In the genomic region with DNA sequence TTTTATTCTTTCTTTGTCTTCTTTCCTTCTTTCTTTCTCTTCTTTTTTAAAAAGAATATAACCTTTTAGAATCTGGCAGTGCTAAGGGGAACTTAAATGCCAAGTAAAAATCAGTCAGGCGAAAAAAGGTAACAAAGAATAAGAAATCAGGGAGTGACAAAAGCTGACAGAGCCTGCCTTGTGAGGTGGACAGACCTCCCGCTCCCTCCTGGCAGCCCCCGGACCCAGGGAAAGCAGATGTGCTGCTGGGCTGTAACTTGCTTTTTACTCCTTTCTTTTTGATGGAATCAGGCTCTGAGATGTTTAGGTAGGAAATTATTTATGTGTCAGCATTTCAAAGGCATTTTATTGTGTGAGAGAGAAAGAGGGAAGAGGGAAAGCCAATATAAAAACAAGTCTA, we compare ENCODE assay signal across 16 cellular contexts.
DNase-seq lines count a peak whose midpoint lies in the region; ATAC-seq and TF ChIP-seq lines count a peak whose summit lies in the region.
"Had no signal": no experiment of that assay in that cellular context is flagged by ENCODE, and none has a peak within 500 bp of the region (broad histone marks: within the 10 kb centered on the region; RNA-seq: fewer than 3 reads in every experiment).

No MANE protein-coding gene starts in this region.

- H3K79me2 ChIP-seq in neural cell (replicated peaks; ENCODE audit: insufficient read depth, low read length), result no peaks in the 10 kb centered on the region

- H3K4me1 Mint-ChIP-seq in CD4-positive, CD25-positive, alpha-beta regulatory T cell, result peaks cover 7 to 31% (median 22%) of the 10 kb centered on the region in 4 donors
- H3K4me1 Mint-ChIP-seq in CD8-positive, alpha-beta T cell (ENCODE audit: low read depth), result peaks cover 31% of the 10 kb centered on the region
- H3K4me1 Mint-ChIP-seq in effector memory CD8-positive, alpha-beta T cell (ENCODE audit: low read depth in 2 of 2), result peaks cover 19 to 30% of the 10 kb centered on the region in 2 donors

- H3K4me3 ChIP-seq in CD4-positive, CD25-positive, alpha-beta regulatory T cell (ENCODE audit: low read depth, low read length), result no peak overlapping the region
- H3K4me3 ChIP-seq in CD8-positive, alpha-beta T cell (ENCODE audit: low read depth, low read length), result no peak overlapping the region
- peak overlapping the region; percentile 11 for H3K4me3 ChIP-seq in neural cell (ENCODE audit: low read length)
- H3K4me3 ChIP-seq: MG63, PC-9 had no signal

- peak overlapping the region; percentile 33 for H3K4me2 ChIP-seq in neural cell (ENCODE audit: low read length)
- H3K4me2 ChIP-seq: KMS-11, PC-9 had no signal

- no peak for TF ChIP-seq CTCF in CD8-positive, alpha-beta T cell (IDR thresholded peaks at IDR 0.05)
- TF ChIP-seq CTCF in neural cell (IDR thresholded peaks at IDR 0.05; ENCODE audit: poor library complexity, severe bottlenecking), result no peak

- no peak for TF ChIP-seq EP300 in neural cell (conservative IDR thresholded peaks at IDR 0.05; ENCODE audit: poor library complexity, severe bottlenecking)

- no peaks in the 10 kb centered on the region for H3K27me3 Mint-ChIP-seq in CD4-positive, CD25-positive, alpha-beta regulatory T cell
- H3K27me3 Mint-ChIP-seq in CD8-positive, alpha-beta T cell (ENCODE audit: low read depth), result no peaks in the 10 kb centered on the region
- H3K27me3 Mint-ChIP-seq in effector memory CD8-positive, alpha-beta T cell, result no peaks in the 10 kb centered on the region

- TF ChIP-seq RAD21 in neural cell (conservative IDR thresholded peaks at IDR 0.05), result no peak

- intact Hi-C loops in CD8-positive, alpha-beta T cell (cut with DNase I, micrococcal nuclease), result no loop called here

- no peak for TF ChIP-seq POLR2A in GM18505 (IDR thresholded peaks at IDR 0.05; ENCODE audit: borderline replicate concordance, extremely low read depth, insufficient read depth, insufficient read length)

- H2AFZ ChIP-seq in neural cell (ENCODE audit: low read depth, low read length), result no peak overlapping the region
- H2AFZ ChIP-seq: PC-9 had no signal

- no peak overlapping the region for H3K27ac ChIP-seq in CD4-positive, CD25-positive, alpha-beta regulatory T cell (ENCODE audit: insufficient read depth, low read length, poor library complexity, severe bottlenecking)
- no peak overlapping the region for H3K27ac ChIP-seq in CD8-positive, alpha-beta T cell (ENCODE audit: low read depth, low read length)
- H3K27ac ChIP-seq in neural cell (ENCODE audit: low read length), result peak overlapping the region; percentile 21
- H3K27ac ChIP-seq: KMS-11, PC-9 had no signal

- POLR2A ChIA-PET in CD8-positive, alpha-beta T cell (lab: Charles Lee), result interaction anchor here (0.7 kb wide), 1 partner anchor 62 kb away, joined by 3 read pairs; no protein-coding TSS in a partner anchor

- peaks cover 3% of the 10 kb centered on the region for H3K4me1 ChIP-seq in CD4-positive, CD25-positive, alpha-beta regulatory T cell (ENCODE audit: control insufficient read depth, insufficient read depth, low read length, poor library complexity, severe bottlenecking)
- peaks cover 11% of the 10 kb centered on the region for H3K4me1 ChIP-seq in CD8-positive, alpha-beta T cell (ENCODE audit: insufficient read depth, low read length)

- ATAC-seq in CD4-positive, CD25-positive, alpha-beta regulatory T cell (ENCODE audit: low read depth in 2 of 2), result no peak
- ATAC-seq in CD8-positive, alpha-beta T cell, result no peak
- ATAC-seq in effector memory CD8-positive, alpha-beta T cell (replicated peaks), result no peak
- no peak for ATAC-seq in HG03108 (IDR thresholded peaks at IDR 0.05; ENCODE audit: unreplicated experiment)
- no peak for ATAC-seq in HG02840 (IDR thresholded peaks at IDR 0.05; ENCODE audit: low FRiP score, unreplicated experiment)
- ATAC-seq in GM18505 (IDR thresholded peaks at IDR 0.05; ENCODE audit: unreplicated experiment), result no peak

- no peaks in the 10 kb centered on the region for H3K27me3 ChIP-seq in CD4-positive, CD25-positive, alpha-beta regulatory T cell (ENCODE audit: control insufficient read depth, insufficient read depth, low read length)
- H3K27me3 ChIP-seq in CD8-positive, alpha-beta T cell (ENCODE audit: insufficient read depth, low read length), result no peaks in the 10 kb centered on the region
- no peaks in the 10 kb centered on the region for H3K27me3 ChIP-seq in neural cell (ENCODE audit: insufficient read depth, low read depth, low read length)
- H3K27me3 ChIP-seq: MG63 had no signal

- H3K27ac Mint-ChIP-seq in CD4-positive, CD25-positive, alpha-beta regulatory T cell, result peak overlapping the region; percentile 2 to 69 (median 65)
- H3K27ac Mint-ChIP-seq in CD8-positive, alpha-beta T cell, result peak overlapping the region; percentile 0
- peak overlapping the region; percentile 10 to 38 for H3K27ac Mint-ChIP-seq in effector memory CD8-positive, alpha-beta T cell

- H4K20me1 ChIP-seq in neural cell (ENCODE audit: insufficient read depth), result no peaks in the 10 kb centered on the region

- H3K9me3 ChIP-seq in CD4-positive, CD25-positive, alpha-beta regulatory T cell (ENCODE audit: control insufficient read depth in 2 of 2, low read length in 2 of 2), result no peaks in the 10 kb centered on the region
- H3K9me3 ChIP-seq in CD8-positive, alpha-beta T cell (ENCODE audit: low read length), result no peaks in the 10 kb centered on the region
- no peaks in the 10 kb centered on the region for H3K9me3 ChIP-seq in neural cell (ENCODE audit: low read length)
- H3K9me3 ChIP-seq: MG63 had no signal

- no peaks in the 10 kb centered on the region for H3F3A ChIP-seq in neural cell (ENCODE audit: insufficient read depth, low read length, poor library complexity, severe bottlenecking)

- no peaks in the 10 kb centered on the region for H3K9me2 ChIP-seq in neural cell (ENCODE audit: insufficient read depth, low read length)

- peaks cover 50% of the 10 kb centered on the region for H3K36me3 Mint-ChIP-seq in CD4-positive, CD25-positive, alpha-beta regulatory T cell
- H3K36me3 Mint-ChIP-seq in CD8-positive, alpha-beta T cell, result peaks cover 90% of the 10 kb centered on the region
- peaks cover 96% of the 10 kb centered on the region for H3K36me3 Mint-ChIP-seq in effector memory CD8-positive, alpha-beta T cell (ENCODE audit: insufficient read depth)

- no peak overlapping the region for H3K4me3 Mint-ChIP-seq in CD4-positive, CD25-positive, alpha-beta regulatory T cell
- H3K4me3 Mint-ChIP-seq in CD8-positive, alpha-beta T cell, result no peak overlapping the region
- no peak overlapping the region for H3K4me3 Mint-ChIP-seq in effector memory CD8-positive, alpha-beta T cell

- H3K9me3 Mint-ChIP-seq in CD4-positive, CD25-positive, alpha-beta regulatory T cell, result peaks cover 0 to 1% (median 0%) of the 10 kb centered on the region in 7 donors
- no peaks in the 10 kb centered on the region for H3K9me3 Mint-ChIP-seq in CD8-positive, alpha-beta T cell
- no peaks in the 10 kb centered on the region for H3K9me3 Mint-ChIP-seq in effector memory CD8-positive, alpha-beta T cell

- H3K9ac ChIP-seq in neural cell (ENCODE audit: low read length), result peak overlapping the region; percentile 34
- H3K9ac ChIP-seq: KMS-11 had no signal

- no peak for DNase-seq in CD4-positive, CD25-positive, alpha-beta regulatory T cell
- DNase-seq in CD8-positive, alpha-beta T cell, result no peak
- DNase-seq in effector memory CD8-positive, alpha-beta T cell, result no peak
- DNase-seq: DMS 273 treated with DMSO at 0.1 percent for 48 hours, GOT3, MG63, NCI-H1092 treated with DMSO at 0.1 percent for 48 hours, NCI-H1694, NCI-H446, NCI-H774, PC-9 had no signal

- CTCF ChIA-PET in CD8-positive, alpha-beta T cell (lab: Charles Lee), result no interaction called here

- peaks cover 91% of the 10 kb centered on the region for H3K36me3 ChIP-seq in CD4-positive, CD25-positive, alpha-beta regulatory T cell (ENCODE audit: control insufficient read depth, insufficient read depth, low read length)
- H3K36me3 ChIP-seq in CD8-positive, alpha-beta T cell (ENCODE audit: insufficient read depth, low read length), result peaks cover 54% of the 10 kb centered on the region
- H3K36me3 ChIP-seq in neural cell (ENCODE audit: insufficient read depth, low read length), result peaks cover 9% of the 10 kb centered on the region

TF ChIP-seq in neural cell, 6 proteins besides CTCF, POLR2A, EP300 and RAD21:
- TF ChIP-seq TAF1 (IDR thresholded peaks at IDR 0.05; ENCODE audit: low read depth) (no peak), EZH2 (IDR thresholded peaks at IDR 0.05; ENCODE audit: borderline replicate concordance, insufficient read depth, low read length, poor library complexity, severe bottlenecking) (no peak), POLR2AphosphoS5 (IDR thresholded peaks at IDR 0.05) (no peak), SMC3 (conservative IDR thresholded peaks at IDR 0.05; ENCODE audit: poor library complexity) (no peak), REST (IDR thresholded peaks at IDR 0.05; ENCODE audit: borderline replicate concordance) (no peak), MXI1 (conservative IDR thresholded peaks at IDR 0.05; ENCODE audit: poor library complexity, severe bottlenecking) (no peak)

Comparison
In these comparisons a context has a peak if more than half of its experiments do, and no peak if none do; other contexts are left out.
1. H3K27ac Mint-ChIP-seq: peak in every context shown above with its lines; median percentile 65 in CD4-positive, CD25-positive, alpha-beta regulatory T cell; 24 in effector memory CD8-positive, alpha-beta T cell; 0 in CD8-positive, alpha-beta T cell.